22 cellular contexts compared by ENCODE assay signal in the genomic region with DNA sequence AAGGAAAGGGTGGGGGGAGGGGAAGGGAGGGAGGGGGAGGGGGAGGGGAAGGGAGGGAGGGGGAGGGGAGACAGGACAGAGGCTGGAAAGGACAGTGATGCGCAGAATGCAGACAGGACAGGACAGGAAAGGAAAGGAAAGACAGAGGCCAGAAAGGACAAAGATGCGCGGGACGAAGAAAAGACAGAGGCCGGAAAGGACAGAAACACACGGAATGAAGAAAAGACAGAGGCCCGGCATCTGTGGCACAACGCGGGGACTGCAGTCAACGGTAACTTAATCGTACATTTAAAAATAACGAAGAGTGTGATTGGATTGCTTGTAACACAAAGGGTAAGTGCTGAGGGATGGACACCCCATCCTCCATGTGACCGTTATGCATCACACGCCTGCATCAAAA. TPM values are rescaled to one million over a fixed set of nuclear protein-coding genes. Genes with fewer than 3 reads are reported as not detected.
DNase-seq lines count a peak whose midpoint lies in the region; ATAC-seq and TF ChIP-seq lines count a peak whose summit lies in the region.
"Had no signal": no experiment of that assay in that cellular context is flagged by ENCODE, and none has a peak within 500 bp of the region (broad histone marks: within the 10 kb centered on the region; RNA-seq: fewer than 3 reads in every experiment).

No MANE protein-coding gene starts in this region.

- H3K4me3 ChIP-seq in CD8-positive, alpha-beta memory T cell (ENCODE audit: low read length): no peak overlapping the region
- H3K4me3 ChIP-seq: left lung, PC-9 had no signal

- no peaks in the 10 kb centered on the region for H3K9me3 ChIP-seq in CD8-positive, alpha-beta memory T cell (ENCODE audit: low read length)

- H3K9me3 Mint-ChIP-seq in activated CD4-positive, alpha-beta T cell treated with anti-CD3 and anti-CD28 coated beads, Interleukin-2, amount 10 ng/mL, durations not matched to agents 24 days and 14 days: no peaks in the 10 kb centered on the region
- H3K9me3 Mint-ChIP-seq in glutamatergic neuron (ENCODE audit: unreplicated experiment): peaks cover 10% of the 10 kb centered on the region
- H3K9me3 Mint-ChIP-seq in stimulated activated effector memory CD8-positive, alpha-beta T cell treated with anti-CD3 and anti-CD28 coated beads, Interleukin-12 subunit alpha, Interleukin-12 subunit beta, amount 100 ng/mL, for 72 hours: peaks cover 9% of the 10 kb centered on the region
- H3K9me3 Mint-ChIP-seq in CD8-positive, alpha-beta memory T cell: peaks cover 0 to 10% (median 8%) of the 10 kb centered on the region in 5 donors
- H3K9me3 Mint-ChIP-seq: natural killer cell treated with Interleukin-12 subunit alpha and Interleukin-12 subunit beta and Interleukin-15 and Interleukin-18, amount 100 ng/mL, for 72 hours; type B pancreatic cell had no signal

- H3K4me3 Mint-ChIP-seq in activated CD4-positive, alpha-beta T cell treated with anti-CD3 and anti-CD28 coated beads, Interleukin-2, amount 10 ng/mL, durations not matched to agents 24 days and 14 days: no peak overlapping the region
- H3K4me3 Mint-ChIP-seq in glutamatergic neuron (ENCODE audit: unreplicated experiment): no peak overlapping the region
- H3K4me3 Mint-ChIP-seq in stimulated activated effector memory CD8-positive, alpha-beta T cell treated with anti-CD3 and anti-CD28 coated beads, Interleukin-12 subunit alpha, Interleukin-12 subunit beta, amount 100 ng/mL, for 72 hours: peak overlapping the region; percentile 46
- H3K4me3 Mint-ChIP-seq in CD8-positive, alpha-beta memory T cell: peak overlapping the region in 2 of 7 donors; percentile 15 to 19
- H3K4me3 Mint-ChIP-seq: mesothelial cell of epicardium; natural killer cell treated with Interleukin-12 subunit alpha and Interleukin-12 subunit beta and Interleukin-15 and Interleukin-18, amount 100 ng/mL, for 72 hours; type B pancreatic cell had no signal

- intact Hi-C loops in activated CD4-positive, alpha-beta T cell treated with anti-CD3 and anti-CD28 coated beads, Interleukin-2, amount 10 ng/mL, durations not matched to agents 24 days and 14 days (cut with micrococcal nuclease): loop anchor here (5.0 kb wide), 1 partner anchor 118 kb away; the partner anchor contains the start of gene PDCD6

- H3K27me3 Mint-ChIP-seq in activated CD4-positive, alpha-beta T cell treated with anti-CD3 and anti-CD28 coated beads, Interleukin-2, amount 10 ng/mL, durations not matched to agents 24 days and 14 days: no peaks in the 10 kb centered on the region
- H3K27me3 Mint-ChIP-seq in glutamatergic neuron (ENCODE audit: unreplicated experiment): peaks cover 3% of the 10 kb centered on the region
- H3K27me3 Mint-ChIP-seq in CD8-positive, alpha-beta memory T cell: peaks cover 4 to 15% of the 10 kb centered on the region in 2 donors
- H3K27me3 Mint-ChIP-seq: type B pancreatic cell had no signal

- peaks cover 38% of the 10 kb centered on the region for H3K4me1 Mint-ChIP-seq in activated CD4-positive, alpha-beta T cell treated with anti-CD3 and anti-CD28 coated beads, Interleukin-2, amount 10 ng/mL, durations not matched to agents 24 days and 14 days
- H3K4me1 Mint-ChIP-seq in glutamatergic neuron (ENCODE audit: low read depth, unreplicated experiment): peaks cover 13% of the 10 kb centered on the region
- H3K4me1 Mint-ChIP-seq in stimulated activated effector memory CD8-positive, alpha-beta T cell treated with anti-CD3 and anti-CD28 coated beads, Interleukin-12 subunit alpha, Interleukin-12 subunit beta, amount 100 ng/mL, for 72 hours: peaks cover 36% of the 10 kb centered on the region
- peaks cover 18 to 24% (median 19%) of the 10 kb centered on the region in 3 donors for H3K4me1 Mint-ChIP-seq in CD8-positive, alpha-beta memory T cell

- H3K36me3 ChIP-seq in CD8-positive, alpha-beta memory T cell (ENCODE audit: insufficient read depth, low read length): no peaks in the 10 kb centered on the region
- H3K36me3 ChIP-seq: left lung had no signal

- TF ChIP-seq CTCF in RWPE1 (conservative IDR thresholded peaks at IDR 0.05; ENCODE audit: low read depth): no peak
- no peak for TF ChIP-seq CTCF in glutamatergic neuron (IDR thresholded peaks at IDR 0.05; ENCODE audit: partially characterized antibody, unreplicated experiment)

- POLR2A ChIA-PET in RWPE1 (lab: Yijun Ruan, JAX; ENCODE audit: low non-redundant PET): no interaction called here
- POLR2A ChIA-PET in CD8-positive, alpha-beta memory T cell (lab: Charles Lee): no interaction called here

- CTCF ChIA-PET in RWPE1 (lab: Yijun Ruan, JAX): interaction anchor here (0.6 kb wide), 1 partner anchor 18 kb away, joined by 4 read pairs; no protein-coding TSS in a partner anchor
- CTCF ChIA-PET in CD8-positive, alpha-beta memory T cell (lab: Charles Lee): no interaction called here

- peaks cover 39% of the 10 kb centered on the region for H3K36me3 Mint-ChIP-seq in activated CD4-positive, alpha-beta T cell treated with anti-CD3 and anti-CD28 coated beads, Interleukin-2, amount 10 ng/mL, durations not matched to agents 24 days and 14 days (ENCODE audit: low read depth)
- peaks cover 10% of the 10 kb centered on the region for H3K36me3 Mint-ChIP-seq in glutamatergic neuron (ENCODE audit: unreplicated experiment)
- peaks cover 60% of the 10 kb centered on the region for H3K36me3 Mint-ChIP-seq in stimulated activated effector memory CD8-positive, alpha-beta T cell treated with anti-CD3 and anti-CD28 coated beads, Interleukin-12 subunit alpha, Interleukin-12 subunit beta, amount 100 ng/mL, for 72 hours
- peaks cover 0 to 11% (median 3%) of the 10 kb centered on the region in 3 donors for H3K36me3 Mint-ChIP-seq in CD8-positive, alpha-beta memory T cell

- peaks cover 8% of the 10 kb centered on the region for H3K4me1 ChIP-seq in CD8-positive, alpha-beta memory T cell (ENCODE audit: insufficient read depth, low read length)

- H3K27ac Mint-ChIP-seq in activated CD4-positive, alpha-beta T cell treated with anti-CD3 and anti-CD28 coated beads, Interleukin-2, amount 10 ng/mL, durations not matched to agents 24 days and 14 days: peak overlapping the region; percentile 16
- H3K27ac Mint-ChIP-seq in glutamatergic neuron (ENCODE audit: unreplicated experiment): peak overlapping the region; percentile 30
- H3K27ac Mint-ChIP-seq in stimulated activated effector memory CD8-positive, alpha-beta T cell treated with anti-CD3 and anti-CD28 coated beads, Interleukin-12 subunit alpha, Interleukin-12 subunit beta, amount 100 ng/mL, for 72 hours: peak overlapping the region; percentile 88
- peak overlapping the region in 1 of 8 donors; percentile 37 for H3K27ac Mint-ChIP-seq in CD8-positive, alpha-beta memory T cell
- H3K27ac Mint-ChIP-seq: mesothelial cell of epicardium; natural killer cell treated with Interleukin-12 subunit alpha and Interleukin-12 subunit beta and Interleukin-15 and Interleukin-18, amount 100 ng/mL, for 72 hours; type B pancreatic cell had no signal

- DNase-seq in activated CD4-positive, alpha-beta T cell treated with anti-CD3 and anti-CD28 coated beads, Interleukin-2, amount 10 ng/mL, durations not matched to agents 24 days and 14 days: peak; percentile 51
- no peak for DNase-seq in activated CD4-positive, alpha-beta T cell treated with anti-CD3 and anti-CD28 coated beads, Interleukin-2, amount 50 U/mL, for 4 hours
- DNase-seq in RWPE1 (ENCODE audit: low spot score): no peak
- no peak for DNase-seq in glutamatergic neuron
- no peak for DNase-seq in stimulated activated effector memory CD8-positive, alpha-beta T cell treated with anti-CD3 and anti-CD28 coated beads, Interleukin-12 subunit alpha, Interleukin-12 subunit beta, amount 100 ng/mL, for 72 hours (ENCODE audit: low spot score in 2 of 2)
- no peak for DNase-seq in CD8-positive, alpha-beta memory T cell
- no peak for DNase-seq in NCI-H2029 (lab: John Stamatoyannopoulos, UW)
- DNase-seq: AML-193, cerebellar nuclear complex, DMS79, foreskin fibroblast, NCI-H1436 treated with DMSO at 0.1 percent for 48 hours, NCI-H510A, PC-9, SHP77 treated with DMSO at 0.1 percent for 48 hours had no signal

- H3K27me3 ChIP-seq in CD8-positive, alpha-beta memory T cell (ENCODE audit: insufficient read depth, low read length, poor library complexity, severe bottlenecking): no peaks in the 10 kb centered on the region
- H3K27me3 ChIP-seq: left lung had no signal

- ATAC-seq in stimulated activated effector memory CD8-positive, alpha-beta T cell treated with anti-CD3 and anti-CD28 coated beads, Interleukin-12 subunit alpha, Interleukin-12 subunit beta, amount 100 ng/mL, for 72 hours: no peak
- ATAC-seq in HG03469 (IDR thresholded peaks at IDR 0.05; ENCODE audit: unreplicated experiment): no peak
- ATAC-seq: left lung; natural killer cell treated with Interleukin-12 subunit alpha and Interleukin-12 subunit beta and Interleukin-15 and Interleukin-18, amount 100 ng/mL, for 72 hours; sciatic nerve had no signal

- H3K27ac ChIP-seq in RWPE1: peak overlapping the region; percentile 86
- no peak overlapping the region for H3K27ac ChIP-seq in CD8-positive, alpha-beta memory T cell (ENCODE audit: low read depth, low read length)
- H3K27ac ChIP-seq: epithelial cell of prostate, left lung, PC-9 had no signal

RNA-seq across cellular contexts. Expression of gene EXOC3, which starts 53.1 kb away (rescaled TPM):
- total RNA-seq in activated CD4-positive, alpha-beta T cell treated with anti-CD3 and anti-CD28 coated beads, Interleukin-2, amount 10 ng/mL, durations not matched to agents 24 days and 14 days: 64.5 and 67.2 TPM in 2 replicates
- 55.4 TPM for total RNA-seq in glutamatergic neuron (ENCODE audit: unreplicated experiment)
- 10 to 100 TPM; 50.2 to 52.4 TPM for total RNA-seq in CD8-positive, alpha-beta memory T cell
- 42.9 TPM for polyA plus RNA-seq in CD8-positive, alpha-beta memory T cell
